In genomic region chr12:130029151-130029550, GRCh38 we compare ENCODE assay signal across 26 cellular contexts.
"Had no signal": no experiment of that assay in that cellular context is flagged by ENCODE, and none has a peak within 500 bp of the region (broad histone marks: within the 10 kb centered on the region; RNA-seq: fewer than 3 reads in every experiment).

No MANE protein-coding gene starts in this region.

- H3K9ac ChIP-seq: parathyroid adenoma had no signal

- H2AFZ ChIP-seq: parathyroid adenoma had no signal

- H3K36me3 ChIP-seq: ovary, right lobe of liver, sigmoid colon, suprapubic skin, tibial nerve, upper lobe of left lung, vagina had no signal

- H3K4me3 ChIP-seq: ovary, psoas muscle, right lobe of liver, sigmoid colon, suprapubic skin, testis, tibial nerve, upper lobe of left lung, vagina had no signal

- H3K27me3 ChIP-seq: ovary, right lobe of liver, testis, tibial nerve, upper lobe of left lung, vagina had no signal

- H3K27ac ChIP-seq: ovary, parathyroid adenoma, psoas muscle, right lobe of liver, sigmoid colon, suprapubic skin, testis, tibial nerve, upper lobe of left lung, vagina had no signal

- DNase-seq: naive B cell; naive thymus-derived CD8-positive, alpha-beta T cell; nephron progenitor cell; occipital lobe; ovary; psoas muscle; right cardiac atrium; right lobe of liver; sigmoid colon; small intestine; stimulated activated CD4-positive, alpha-beta T cell treated with anti-CD3 and anti-CD28 coated beads, Interleukin-12 subunit alpha, Interleukin-12 subunit beta, amount 100 ng/mL, for 4 hours; stimulated activated CD4-positive, alpha-beta T cell treated with anti-CD3 and anti-CD28 coated beads, Interleukin-1b, Interleukin-23, amount 100 ng/mL, for 48 hours; stimulated activated CD4-positive, alpha-beta T cell treated with anti-CD3 and anti-CD28 coated beads, Interleukin-4, amount 100 ng/mL, for 1 hour; stimulated activated CD4-positive, alpha-beta T cell treated with anti-CD3 and anti-CD28 coated beads, Interleukin-4, amount 100 ng/mL, for 4 hours; stimulated activated CD8-positive, alpha-beta memory T cell treated with anti-CD3 and anti-CD28 coated beads, Interleukin-4, amount 100 ng/mL, for 48 hours; stimulated activated naive CD4-positive, alpha-beta T cell; stimulated activated naive CD8-positive, alpha-beta T cell treated with anti-CD3 and anti-CD28 coated beads, Interleukin-15, amount 100 ng/mL, for 72 hours; stimulated activated naive CD8-positive, alpha-beta T cell treated with anti-CD3 and anti-CD28 coated beads, Interleukin-15, Interleukin-2, amounts not matched to agents 100 U/mL and 50 U/mL, for 24 hours; substantia nigra; testis; trophoblast cell; upper lobe of left lung had no signal

- H3K9me3 ChIP-seq: ovary, psoas muscle, right lobe of liver, sigmoid colon, suprapubic skin, testis, tibial nerve, upper lobe of left lung, vagina had no signal

- H3K4me1 ChIP-seq: parathyroid adenoma, psoas muscle, right lobe of liver, sigmoid colon, suprapubic skin, testis, tibial nerve, upper lobe of left lung, vagina had no signal
